ENCODE assay signal across 11 cellular contexts in genomic region chr2:197273485-197273884, GRCh38. TPM values are rescaled to one million over a fixed set of nuclear protein-coding genes. Genes with fewer than 3 reads are reported as not detected.
DNase-seq lines count a peak whose midpoint lies in the region; ATAC-seq and TF ChIP-seq lines count a peak whose summit lies in the region.
"Had no signal": no experiment of that assay in that cellular context is flagged by ENCODE, and none has a peak within 500 bp of the region (broad histone marks: within the 10 kb centered on the region; RNA-seq: fewer than 3 reads in every experiment).

No MANE protein-coding gene starts in this region.

- peaks cover 20% of the 10 kb centered on the region for H3K4me1 ChIP-seq in left ventricle myocardium inferior
- H3K4me1 ChIP-seq in upper lobe of left lung: peaks cover 21 to 54% (median 28%) of the 10 kb centered on the region in 4 donors
- peaks cover 21% of the 10 kb centered on the region for H3K4me1 ChIP-seq in osteoblast (ENCODE audit: insufficient read depth, low read length)
- H3K4me1 ChIP-seq in esophagus muscularis mucosa: peaks cover 4 to 41% (median 38%) of the 10 kb centered on the region in 4 donors

- no peak overlapping the region for H3K27ac ChIP-seq in left ventricle myocardium inferior (replicated peaks)
- peak overlapping the region in 3 of 4 donors; percentile 14 to 55 (median 26) for H3K27ac ChIP-seq in upper lobe of left lung
- H3K27ac ChIP-seq in osteoblast (ENCODE audit: low read depth, low read length): no peak overlapping the region
- H3K27ac ChIP-seq in esophagus muscularis mucosa (replicated peaks in 1 of 4): no peak overlapping the region
- H3K27ac ChIP-seq: ascending aorta had no signal

- no peaks in the 10 kb centered on the region for H4K20me1 ChIP-seq in osteoblast (ENCODE audit: insufficient read depth, low read length)

- H3K79me2 ChIP-seq in osteoblast (ENCODE audit: insufficient read depth, low read length): peaks cover 8% of the 10 kb centered on the region

- no peak overlapping the region for H2AFZ ChIP-seq in osteoblast (ENCODE audit: low read length)

- TF ChIP-seq POLR2A in upper lobe of left lung (IDR thresholded peaks at IDR 0.05) (no peak), esophagus muscularis mucosa (IDR thresholded peaks at IDR 0.05; ENCODE audit: low read depth) (no peak)

- intact Hi-C loops in left ventricle myocardium superior (cut with micrococcal nuclease): no loop called here
- intact Hi-C loops in left ventricle myocardium inferior (cut with micrococcal nuclease): no loop called here
- intact Hi-C loops in head of caudate nucleus (cut with DNase I): no loop called here
- intact Hi-C loops in esophagus muscularis mucosa (cut with DNase I): no loop called here

- H3K9me3 ChIP-seq in left ventricle myocardium inferior (replicated peaks) (no peaks in the 10 kb centered on the region), upper lobe of left lung (no peaks in the 10 kb centered on the region), osteoblast (ENCODE audit: low read depth, low read length) (no peaks in the 10 kb centered on the region), esophagus muscularis mucosa (no peaks in the 10 kb centered on the region)
- H3K9me3 ChIP-seq: ascending aorta had no signal

- peak; percentile 59 for DNase-seq in left ventricle myocardium superior
- no peak for DNase-seq in left ventricle myocardium inferior
- peak; percentile 32 for DNase-seq in NCI-H446 treated with DMSO at 0.1 percent for 48 hours (lab: John Stamatoyannopoulos, UW)
- peak; percentile 37 for DNase-seq in iPS-NIHi11 (ENCODE audit: low spot score)
- DNase-seq in upper lobe of left lung: peak in 1 of 2 donors; percentile 77
- no peak for DNase-seq in head of caudate nucleus
- no peak for DNase-seq in osteoblast (ENCODE audit: insufficient read length, low spot score, missing footprints)
- no peak for DNase-seq in esophagus muscularis mucosa (ENCODE audit: extremely low spot score)
- DNase-seq: H9, midbrain had no signal

- TF ChIP-seq CTCF in left ventricle myocardium inferior (IDR thresholded peaks at IDR 0.05; ENCODE audit: borderline replicate concordance): no peak
- TF ChIP-seq CTCF in upper lobe of left lung (IDR thresholded peaks at IDR 0.05): no peak
- no peak for TF ChIP-seq CTCF in osteoblast (IDR thresholded peaks at IDR 0.05; ENCODE audit: extremely low read depth, low read depth, low read length)
- TF ChIP-seq CTCF in esophagus muscularis mucosa (IDR thresholded peaks at IDR 0.05): no peak

- H3K27me3 ChIP-seq in left ventricle myocardium inferior (ENCODE audit: low read depth) (no peaks in the 10 kb centered on the region), upper lobe of left lung (no peaks in the 10 kb centered on the region), osteoblast (ENCODE audit: insufficient read depth, low read length) (no peaks in the 10 kb centered on the region), esophagus muscularis mucosa (no peaks in the 10 kb centered on the region)
- H3K27me3 ChIP-seq: ascending aorta had no signal

- WGBS in upper lobe of left lung, 2 donors: 35 to 39% methylated on average over 3 to 4 of the region's 4 CpGs
- whole genome bisulfite sequencing in esophagus muscularis mucosa: 69% methylated on average over 4 of the region's 4 CpGs

- ATAC-seq in left ventricle myocardium superior (peak; percentile 77), upper lobe of left lung (ENCODE audit: low FRiP score in 2 of 2) (no peak)

- H3K4me3 ChIP-seq in left ventricle myocardium inferior (no peak overlapping the region), upper lobe of left lung (no peak overlapping the region), osteoblast (ENCODE audit: insufficient read depth, low read length) (no peak overlapping the region), esophagus muscularis mucosa (no peak overlapping the region)
- H3K4me3 ChIP-seq: ascending aorta had no signal

- no peaks in the 10 kb centered on the region for H3K36me3 ChIP-seq in left ventricle myocardium inferior
- H3K36me3 ChIP-seq in upper lobe of left lung: no peaks in the 10 kb centered on the region
- H3K36me3 ChIP-seq in osteoblast (ENCODE audit: insufficient read depth, low read length): no peaks in the 10 kb centered on the region
- H3K36me3 ChIP-seq in esophagus muscularis mucosa: no peaks in the 10 kb centered on the region
- H3K36me3 ChIP-seq: ascending aorta had no signal

- H3K4me2 ChIP-seq in osteoblast (ENCODE audit: insufficient read depth, low read length): no peak overlapping the region

- TF ChIP-seq EP300 in upper lobe of left lung (IDR thresholded peaks at IDR 0.05) (no peak), esophagus muscularis mucosa (IDR thresholded peaks at IDR 0.05) (no peak)

RNA-seq across cellular contexts. Expression of gene ANKRD44, which starts 37.1 kb away (rescaled TPM):
- total RNA-seq in left ventricle myocardium superior (6.9 TPM), left ventricle myocardium inferior (7.1 TPM), upper lobe of left lung (10 to 100 TPM; 41.0 to 91.1 (median 61.7) TPM), osteoblast (44.5 and 56.3 TPM in 2 replicates), esophagus muscularis mucosa (10 to 100 TPM; 41.4 to 76.6 (median 48.1) TPM)

Comparison
In these comparisons a context has a peak if more than half of its experiments do, and no peak if none do; other contexts are left out.
1. DNase-seq: peak in left ventricle myocardium superior (single experiment), NCI-H446 treated with DMSO at 0.1 percent for 48 hours (single experiment) and iPS-NIHi11 (single experiment); none in left ventricle myocardium inferior (single experiment), head of caudate nucleus (0 of 42), osteoblast (single experiment) and esophagus muscularis mucosa (single experiment).
2. H3K27ac ChIP-seq: peak in upper lobe of left lung (3 of 4); none in left ventricle myocardium inferior (single experiment), osteoblast (single experiment) and esophagus muscularis mucosa (0 of 4).